24 cellular contexts compared by ENCODE assay signal in genomic region chr12:53785161-53785560, GRCh38. TPM values are rescaled to one million over a fixed set of nuclear protein-coding genes. Genes with fewer than 3 reads are reported as not detected.
"Had no signal": no experiment of that assay in that cellular context is flagged by ENCODE, and none has a peak within 500 bp of the region (broad histone marks: within the 10 kb centered on the region; RNA-seq: fewer than 3 reads in every experiment).

No MANE protein-coding gene starts in this region.

- H3K9me3 ChIP-seq: MG63, Peyer's patch had no signal

- H3K27me3 ChIP-seq: MG63, SJSA1 had no signal

- H3K4me1 ChIP-seq: Peyer's patch, SJSA1 had no signal

- H3K27ac ChIP-seq: HL-60, Peyer's patch, SJSA1, SK-N-MC had no signal

- H3K4me3 ChIP-seq: MG63, Peyer's patch, SJSA1, SK-N-MC had no signal

- DNase-seq: KBM-7, MG63, NCI-H1092, NCI-H1105 treated with DMSO at 0.1 percent for 48 hours, NCI-H1417 treated with DMSO at 0.1 percent for 48 hours, NCI-H146, NCI-H1694 treated with DMSO at 0.1 percent for 48 hours, NCI-H1930, NCI-H2081, NCI-H2107, NCI-H2227 treated with DMSO at 0.1 percent for 48 hours, NCI-H446, NCI-H510A, NCI-H524 treated with DMSO at 0.1 percent for 48 hours, NCI-H69, NCI-H774, Peyer's patch, Right ventricle myocardium superior, SIG-M5 had no signal

- H3K36me3 ChIP-seq: MG63, Peyer's patch, SJSA1 had no signal

RNA-seq across cellular contexts. Expression of gene CISTR, which starts 33.4 kb away (rescaled TPM):
- total RNA-seq: LHCN-M2, Peyer's patch, RPMI7951, SJSA1 had no signal
